Comparison of ENCODE assay signal across 22 cellular contexts in genomic region chr5:7377761-7378160, GRCh38.
"Had no signal": no experiment of that assay in that cellular context is flagged by ENCODE, and none has a peak within 500 bp of the region (broad histone marks: within the 10 kb centered on the region; RNA-seq: fewer than 3 reads in every experiment).

No MANE protein-coding gene starts in this region.

- ATAC-seq: activated T-cell treated with anti-CD3 and anti-CD28 coated beads, Interleukin-2, amount 50 U/mL, for 4 hours; K562; Panc1; SK-N-SH treated with all-trans-retinoic acid at 6 μM for 48 hours; T-cell had no signal

- DNase-seq: activated CD4-positive, alpha-beta memory T cell treated with anti-CD3 and anti-CD28 coated beads for 36 hours; activated CD4-positive, alpha-beta T cell treated with anti-CD3 and anti-CD28 coated beads, Interleukin-2, amount 10 ng/mL, durations not matched to agents 7 days and 5 days; activated CD4-positive, CD25-positive, alpha-beta regulatory T cell; activated CD8-positive, alpha-beta memory T cell treated with anti-CD3 and anti-CD28 coated beads for 24 hours; activated effector memory CD4-positive, alpha-beta T cell treated with anti-CD3 and anti-CD28 coated beads, Interleukin-2, amount 50 U/mL, for 16 hours; activated naive CD4-positive, alpha-beta T cell treated with anti-CD3 and anti-CD28 coated beads for 36 hours; activated T-cell treated with anti-CD3 and anti-CD28 coated beads, Interleukin-2, amount 50 U/mL, for 4 hours; amygdala; cortex of kidney; NCI-H1930; NCI-H345; NCI-H510A; NCI-H69; NK-92 treated with Interleukin-12 subunit alpha and Interleukin-12 subunit beta, amount 100 ng/mL, for 24 hours; RPMI8226; SJCRH30; T-cell; T-helper 2 cell; T1000 had no signal
